Comparison of ENCODE assay signal across 28 cellular contexts in the genomic region with DNA sequence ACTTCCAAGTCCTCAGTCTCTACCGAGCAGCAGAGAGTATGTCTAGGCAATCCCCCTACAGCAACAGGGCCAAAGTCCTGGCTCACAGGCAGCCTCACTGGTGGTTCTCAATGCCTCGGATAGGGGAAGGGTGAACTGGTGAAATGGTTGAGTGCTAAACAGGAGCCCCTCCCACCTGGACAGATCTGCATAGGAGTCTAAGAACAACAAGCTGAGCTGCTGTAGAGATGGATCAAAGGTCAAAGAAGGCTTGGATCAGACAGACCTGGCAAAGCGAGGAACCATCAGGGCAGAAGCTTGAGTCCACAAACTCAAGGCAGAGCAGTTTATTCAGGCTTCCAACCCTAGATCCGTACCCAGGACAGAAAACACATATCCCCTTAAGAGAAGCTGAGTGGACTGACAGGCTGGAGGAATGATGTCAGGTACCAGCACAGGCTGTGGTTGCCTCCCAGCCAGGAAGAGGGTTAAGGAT. TPM values are rescaled to one million over a fixed set of nuclear protein-coding genes. Genes with fewer than 3 reads are reported as not detected.
DNase-seq lines count a peak whose midpoint lies in the region; ATAC-seq and TF ChIP-seq lines count a peak whose summit lies in the region.
"Had no signal": no experiment of that assay in that cellular context is flagged by ENCODE, and none has a peak within 500 bp of the region (broad histone marks: within the 10 kb centered on the region; RNA-seq: fewer than 3 reads in every experiment).

No MANE protein-coding gene starts in this region.

- H3K9ac ChIP-seq in BLaER1 treated with 17β-estradiol and CSF1 and Interleukin-3, amounts not matched to agents 10 nM and 100 nM, result peak overlapping the region in 2 of 11 experiments; percentile 71 to 73; a peak in 3 of 22 replicates

- peaks cover 8% of the 10 kb centered on the region for H3K79me2 ChIP-seq in hepatocyte

- peaks cover 0 to 27% (median 17%) of the 10 kb centered on the region in 11 experiments; a peak in 19 of 22 replicates for H3K9me3 ChIP-seq in BLaER1 treated with 17β-estradiol and CSF1 and Interleukin-3, amounts not matched to agents 10 nM and 100 nM (replicated peaks in 1 of 11)
- H3K9me3 ChIP-seq in hepatocyte (ENCODE audit: low read depth), result no peaks in the 10 kb centered on the region
- H3K9me3 ChIP-seq in right lobe of liver, result no peaks in the 10 kb centered on the region
- H3K9me3 ChIP-seq in thyroid gland, result no peaks in the 10 kb centered on the region
- H3K9me3 ChIP-seq in spleen, result no peaks in the 10 kb centered on the region
- H3K9me3 ChIP-seq: BE2C, HAP-1, SJCRH30 had no signal

- H3K4me1 ChIP-seq in BLaER1 treated with 17β-estradiol and CSF1 and Interleukin-3, amounts not matched to agents 10 nM and 100 nM, result peaks cover 21 to 76% (median 56%) of the 10 kb centered on the region in 10 experiments
- peaks cover 10% of the 10 kb centered on the region for H3K4me1 ChIP-seq in hepatocyte (ENCODE audit: insufficient read depth)
- H3K4me1 ChIP-seq in right lobe of liver, result peaks cover 0 to 34% (median 1%) of the 10 kb centered on the region in 4 donors
- H3K4me1 ChIP-seq in thyroid gland, result peaks cover 0 to 16% of the 10 kb centered on the region in 2 donors
- H3K4me1 ChIP-seq in spleen, result peaks cover 5 to 61% (median 29%) of the 10 kb centered on the region in 6 donors
- H3K4me1 ChIP-seq: BE2C had no signal

- H3K4me3 ChIP-seq in BLaER1 treated with 17β-estradiol and CSF1 and Interleukin-3, amounts not matched to agents 10 nM and 100 nM, result no peak overlapping the region
- H3K4me3 ChIP-seq in hepatocyte (no peak overlapping the region), right lobe of liver (no peak overlapping the region), thyroid gland (replicated peaks in 1 of 3) (no peak overlapping the region), spleen (no peak overlapping the region)
- H3K4me3 ChIP-seq: HAP-1, K562, PC-9, SJCRH30 had no signal

- no peak for TF ChIP-seq CTCF in hepatocyte (IDR thresholded peaks at IDR 0.05; ENCODE audit: poor library complexity)
- TF ChIP-seq CTCF in right lobe of liver (IDR thresholded peaks at IDR 0.05), result no peak
- no peak for TF ChIP-seq CTCF in progenitor cell of endocrine pancreas (IDR thresholded peaks at IDR 0.05; ENCODE audit: unreplicated experiment)
- no peak for TF ChIP-seq CTCF in thyroid gland (IDR thresholded peaks at IDR 0.05)
- no peak for TF ChIP-seq CTCF in spleen (IDR thresholded peaks at IDR 0.05 in 8 of 11, conservative IDR thresholded peaks at IDR 0.05 in 3 of 11)

- no peaks in the 10 kb centered on the region; a peak in 1 of 22 replicates for H4K20me1 ChIP-seq in BLaER1 treated with 17β-estradiol and CSF1 and Interleukin-3, amounts not matched to agents 10 nM and 100 nM
- no peaks in the 10 kb centered on the region for H4K20me1 ChIP-seq in hepatocyte (ENCODE audit: insufficient read depth, poor library complexity, severe bottlenecking)

- H3K9me3 Mint-ChIP-seq in progenitor cell of endocrine pancreas (ENCODE audit: low read depth), result no peaks in the 10 kb centered on the region

- H3K4me2 ChIP-seq in BLaER1 treated with 17β-estradiol and CSF1 and Interleukin-3, amounts not matched to agents 10 nM and 100 nM, result peak overlapping the region in 9 of 11 experiments; percentile 62 to 86 (median 78); a peak in 18 of 22 replicates
- peak overlapping the region; percentile 39 for H3K4me2 ChIP-seq in hepatocyte
- H3K4me2 ChIP-seq: PC-9 had no signal

- intact Hi-C loops in right lobe of liver (cut with DNase I) (no loop called here), thyroid gland (cut with DNase I) (loop anchor here (5.0 kb wide), 1 partner anchor 45 kb away; the partner anchor contains the start of gene PCAT6), spleen (cut with DNase I; ENCODE audit: low total_unique reads) (no loop called here)

- H3K9me2 ChIP-seq in hepatocyte (replicated peaks; ENCODE audit: insufficient read depth), result no peaks in the 10 kb centered on the region

- peaks cover 22% of the 10 kb centered on the region for H3K36me3 Mint-ChIP-seq in progenitor cell of endocrine pancreas (ENCODE audit: insufficient read depth)
- H3K36me3 Mint-ChIP-seq: CD4-positive, CD25-positive, alpha-beta regulatory T cell had no signal

- H3K27ac ChIP-seq in BLaER1 treated with 17β-estradiol and CSF1 and Interleukin-3, amounts not matched to agents 10 nM and 100 nM, result peak overlapping the region in 7 of 11 experiments; percentile 51 to 86 (median 77); a peak in 13 of 22 replicates
- H3K27ac ChIP-seq in hepatocyte, result peak overlapping the region; percentile 94
- peak overlapping the region in 1 of 3 donors; percentile 42 for H3K27ac ChIP-seq in right lobe of liver
- H3K27ac ChIP-seq in thyroid gland, result no peak overlapping the region
- peak overlapping the region in 2 of 8 donors; percentile 42 to 74 for H3K27ac ChIP-seq in spleen
- H3K27ac ChIP-seq: PC-9, SJCRH30 had no signal

- ATAC-seq in right lobe of liver (peak; percentile 3 to 44 (median 21)), HG02981 (IDR thresholded peaks at IDR 0.05; ENCODE audit: unreplicated experiment) (no peak)
- ATAC-seq: K562, Right ventricle myocardium inferior, SK-N-SH treated with all-trans-retinoic acid at 6 μM for 48 hours had no signal

- no peaks in the 10 kb centered on the region for H3K27me3 Mint-ChIP-seq in progenitor cell of endocrine pancreas

- no peak overlapping the region for H3K4me3 Mint-ChIP-seq in progenitor cell of endocrine pancreas (ENCODE audit: low read depth)
- H3K4me3 Mint-ChIP-seq: CD4-positive, CD25-positive, alpha-beta regulatory T cell had no signal

- H3K27me3 ChIP-seq in BLaER1 treated with 17β-estradiol and CSF1 and Interleukin-3, amounts not matched to agents 10 nM and 100 nM, result peaks cover 30 to 36% (median 34%) of the 10 kb centered on the region in 11 experiments
- no peaks in the 10 kb centered on the region for H3K27me3 ChIP-seq in hepatocyte
- no peaks in the 10 kb centered on the region for H3K27me3 ChIP-seq in right lobe of liver
- H3K27me3 ChIP-seq in thyroid gland, result no peaks in the 10 kb centered on the region
- H3K27me3 ChIP-seq in spleen (replicated peaks in 1 of 7), result peaks cover 0 to 23% (median 0%) of the 10 kb centered on the region in 7 donors
- H3K27me3 ChIP-seq: BE2C, SJCRH30 had no signal

- peaks cover 15% of the 10 kb centered on the region for H3K4me1 Mint-ChIP-seq in progenitor cell of endocrine pancreas (ENCODE audit: low read depth)

- 55% methylated on average over 4 of the region's 4 CpGs for WGBS in hepatocyte (ENCODE audit: low lambda C conversion rate, missing lambda C conversion rate)
- 39% methylated on average over 3 of the region's 4 CpGs for WGBS in right lobe of liver (ENCODE audit: insufficient coverage, low coverage, low lambda C conversion rate, missing lambda C conversion rate)
- WGBS in thyroid gland, 2 donors, result 72% methylated on average over 4 of the region's 4 CpGs
- WGBS in spleen, 5 donors, result 57 to 73% (median 65%) methylated on average over 4 of the region's 4 CpGs

- DNase-seq in hepatocyte (ENCODE audit: low spot score), result peak; percentile 65
- peak in 1 of 3 donors; percentile 49 for DNase-seq in right lobe of liver
- DNase-seq in progenitor cell of endocrine pancreas (ENCODE audit: low spot score, unreplicated experiment), result no peak
- no peak for DNase-seq in DMS114 treated with DMSO at 0.1 percent for 48 hours (lab: John Stamatoyannopoulos, UW; ENCODE audit: unreplicated experiment)
- DNase-seq in thyroid gland, result no peak
- DNase-seq in spleen, result no peak
- DNase-seq: 8988T; ACHN; BE2C; CD4-positive, CD25-positive, alpha-beta regulatory T cell; GOT3; Kasumi-1; MV-4-11; NCI-H1105; NCI-H1436 treated with DMSO at 0.1 percent for 48 hours; NCI-H1930; NCI-H446; NCI-H526; NCI-H82; PC-9 had no signal

- TF ChIP-seq POLR2A in right lobe of liver (IDR thresholded peaks at IDR 0.05), result no peak
- no peak for TF ChIP-seq POLR2A in thyroid gland (IDR thresholded peaks at IDR 0.05)
- TF ChIP-seq POLR2A in spleen (IDR thresholded peaks at IDR 0.05), result no peak

- H2AFZ ChIP-seq in hepatocyte, result no peak overlapping the region
- H2AFZ ChIP-seq: PC-9 had no signal

- peak overlapping the region; percentile 77 for H3K27ac Mint-ChIP-seq in progenitor cell of endocrine pancreas
- H3K27ac Mint-ChIP-seq: CD4-positive, CD25-positive, alpha-beta regulatory T cell had no signal

- H3K36me3 ChIP-seq in BLaER1 treated with 17β-estradiol and CSF1 and Interleukin-3, amounts not matched to agents 10 nM and 100 nM, result no peaks in the 10 kb centered on the region
- no peaks in the 10 kb centered on the region for H3K36me3 ChIP-seq in hepatocyte (replicated peaks; ENCODE audit: insufficient read depth, low read depth)
- no peaks in the 10 kb centered on the region for H3K36me3 ChIP-seq in right lobe of liver
- no peaks in the 10 kb centered on the region for H3K36me3 ChIP-seq in thyroid gland
- no peaks in the 10 kb centered on the region for H3K36me3 ChIP-seq in spleen
- H3K36me3 ChIP-seq: BE2C, HAP-1, SJCRH30 had no signal

RNA-seq across cellular contexts. Expression of gene RABIF, which starts 31.8 kb away (rescaled TPM):
- total RNA-seq in hepatocyte (6.1 and 8.3 TPM in 2 replicates), right lobe of liver (1 to 10 TPM; 2.6 to 6.3 (median 4.5) TPM), progenitor cell of endocrine pancreas (9.7 and 10.7 TPM in 2 replicates), thyroid gland (10 to 100 TPM in 1 of 4 donors, 1 to 10 TPM in 3; 6.1 to 10.7 (median 7.8) TPM), spleen (10 to 100 TPM in 3 of 7 donors, 1 to 10 TPM in 4; 8.4 to 11.5 (median 9.2) TPM)
- polyA plus RNA-seq in hepatocyte (13.6 and 14.7 TPM in 2 replicates), spleen (1 to 10 TPM; 5.9 to 9.4 (median 7.6) TPM)

RNA-seq across cellular contexts. Expression of gene PCAT6, which starts 46.4 kb away (rescaled TPM):
- total RNA-seq in hepatocyte (0.48 and 0.60 TPM in 2 replicates), right lobe of liver (under 1 TPM in 2 of 6 experiments, not detected in 4; 0.49 to 0.86 TPM), progenitor cell of endocrine pancreas (5.6 and 5.7 TPM in 2 replicates), thyroid gland (not detected), spleen (1 to 10 TPM in 1 of 7 donors, under 1 TPM in 3, not detected in 3; 0.81 to 1.3 (median 0.84) TPM)
- polyA plus RNA-seq in hepatocyte (11.1 and 15.7 TPM in 2 replicates), spleen (1 to 10 TPM; 1.3 to 2.4 (median 1.6) TPM)
- total RNA-seq: CD4-positive, CD25-positive, alpha-beta regulatory T cell; HT-29 had no signal
- polyA plus RNA-seq: CD4-positive, CD25-positive, alpha-beta regulatory T cell had no signal

RNA-seq across cellular contexts. Expression of gene KDM5B, which starts 49.0 kb away (rescaled TPM):
- total RNA-seq in hepatocyte (102 and 110 TPM in 2 replicates), right lobe of liver (10 to 100 TPM; 12.0 to 22.6 (median 16.1) TPM), progenitor cell of endocrine pancreas (312 and 316 TPM in 2 replicates), thyroid gland (10 to 100 TPM; 53.1 to 78.5 (median 61.2) TPM), spleen (10 to 100 TPM; 45.4 to 71.9 (median 59.4) TPM)
- polyA plus RNA-seq in hepatocyte (87.9 and 94.8 TPM in 2 replicates), spleen (1 to 10 TPM; 7.7 to 8.9 (median 8.4) TPM)

Comparison
In these comparisons a context has a peak if more than half of its experiments do, and no peak if none do; other contexts are left out.
1. H3K27ac ChIP-seq: peak in BLaER1 treated with 17β-estradiol and CSF1 and Interleukin-3, amounts not matched to agents 10 nM and 100 nM (7 of 11) and hepatocyte (single experiment); none in thyroid gland (0 of 3).